21 cellular contexts compared by ENCODE assay signal in the genomic region with DNA sequence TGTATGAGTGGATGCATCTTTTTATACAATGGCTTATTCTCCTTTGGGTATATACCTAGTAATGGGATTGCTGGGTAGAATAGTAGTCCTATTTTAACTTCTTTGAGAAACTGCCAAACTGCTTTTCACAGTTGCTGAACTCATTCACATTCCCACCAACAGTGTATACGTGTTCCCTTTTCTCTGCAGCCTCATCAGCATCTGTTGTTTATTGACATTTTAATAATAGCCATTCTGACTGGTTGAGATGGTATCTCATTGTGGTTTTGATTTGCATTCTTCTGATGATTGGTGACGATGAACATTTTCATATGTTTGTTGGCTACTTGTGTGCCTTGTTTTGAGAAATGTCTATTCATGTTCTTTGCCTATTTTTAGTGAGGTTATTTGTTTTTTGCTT.
DNase-seq lines count a peak whose midpoint lies in the region; ATAC-seq and TF ChIP-seq lines count a peak whose summit lies in the region.
"Had no signal": no experiment of that assay in that cellular context is flagged by ENCODE, and none has a peak within 500 bp of the region (broad histone marks: within the 10 kb centered on the region; RNA-seq: fewer than 3 reads in every experiment).

No MANE protein-coding gene starts in this region.

- H3K9ac ChIP-seq in mesenchymal stem cell (ENCODE audit: low read length): no peak overlapping the region
- H3K9ac ChIP-seq: parathyroid adenoma had no signal

- H2AFZ ChIP-seq in mesenchymal stem cell (ENCODE audit: low read depth, low read length): no peak overlapping the region
- H2AFZ ChIP-seq: hepatocyte, parathyroid adenoma had no signal

- H3K36me3 ChIP-seq in mesenchymal stem cell (ENCODE audit: control insufficient read depth in 1 of 2, insufficient read depth in 2 of 2, low read depth in 1 of 2, low read length in 2 of 2) (no peaks in the 10 kb centered on the region), tibial artery (no peaks in the 10 kb centered on the region)
- H3K36me3 ChIP-seq: stomach had no signal

- no peak overlapping the region for H3K27ac ChIP-seq in mesenchymal stem cell (ENCODE audit: low read length, poor library complexity, severe bottlenecking)
- H3K27ac ChIP-seq in tibial artery: no peak overlapping the region
- H3K27ac ChIP-seq: hepatocyte, parathyroid adenoma, stomach had no signal

- H2BK120ac ChIP-seq in mesenchymal stem cell (ENCODE audit: low read depth, low read length): no peak overlapping the region

- DNase-seq in EH (ENCODE audit: low read depth) (peak; percentile 95), M059J (ENCODE audit: low read depth) (peak; percentile 85), amniotic epithelial cell (ENCODE audit: low read depth) (peak; percentile 2), mesenchymal stem cell (peak; percentile 23), tibial artery (no peak), AG20443 (ENCODE audit: low spot score) (no peak)
- DNase-seq: activated B cell treated with CpG ODN at 0.5 μM for 24 hours; activated CD4-positive, alpha-beta memory T cell treated with anti-CD3 and anti-CD28 coated beads, Interleukin-2, amount 10 ng/mL, durations not matched to agents 7 days and 5 days; activated T-cell treated with anti-CD3 and anti-CD28 coated beads, Interleukin-2, amount 50 U/mL, for 24 hours; COR-L47; islet precursor cell; naive thymus-derived CD4-positive, alpha-beta T cell; NCI-H2029 treated with DMSO at 0.1 percent for 48 hours; NCI-H524 treated with DMSO at 0.1 percent for 48 hours; SHP77 treated with DMSO at 0.1 percent for 48 hours; stomach; T-helper 17 cell had no signal

- no peak overlapping the region for H3K4ac ChIP-seq in mesenchymal stem cell (ENCODE audit: low read depth in 1 of 2, low read length in 2 of 2)

- H3K79me1 ChIP-seq in mesenchymal stem cell (replicated peaks; ENCODE audit: low read length, poor library complexity, severe bottlenecking): no peaks in the 10 kb centered on the region

- TF ChIP-seq CTCF in tibial artery (IDR thresholded peaks at IDR 0.05): no peak

- ATAC-seq in HG03378 (IDR thresholded peaks at IDR 0.05; ENCODE audit: unreplicated experiment) (no peak), HG03439 (IDR thresholded peaks at IDR 0.05; ENCODE audit: unreplicated experiment) (no peak)
- ATAC-seq: naive thymus-derived CD4-positive, alpha-beta T cell; T-helper 17 cell had no signal

- H3K18ac ChIP-seq in mesenchymal stem cell (ENCODE audit: low read depth in 1 of 2, low read length in 2 of 2): no peak overlapping the region

- H3K4me1 ChIP-seq in mesenchymal stem cell (ENCODE audit: control insufficient read depth, insufficient read depth, low read depth, low read length) (no peaks in the 10 kb centered on the region), tibial artery (no peaks in the 10 kb centered on the region)
- H3K4me1 ChIP-seq: parathyroid adenoma, stomach had no signal

- H3K4me2 ChIP-seq in mesenchymal stem cell (ENCODE audit: low read length, poor library complexity, severe bottlenecking): no peak overlapping the region
- H3K4me2 ChIP-seq: hepatocyte had no signal

- H3K27me3 ChIP-seq in mesenchymal stem cell (ENCODE audit: control insufficient read depth in 1 of 2, insufficient read depth in 1 of 2, low read length in 2 of 2): no peaks in the 10 kb centered on the region
- H3K27me3 ChIP-seq in tibial artery: no peaks in the 10 kb centered on the region
- H3K27me3 ChIP-seq: hepatocyte, stomach had no signal

- H4K91ac ChIP-seq in mesenchymal stem cell (ENCODE audit: low read length): no peak overlapping the region

- H3K23ac ChIP-seq in mesenchymal stem cell (ENCODE audit: low read length in 2 of 2): no peak overlapping the region

- H2BK12ac ChIP-seq in mesenchymal stem cell (ENCODE audit: low read length in 2 of 2): no peak overlapping the region

- H4K8ac ChIP-seq in mesenchymal stem cell (ENCODE audit: low read length): no peak overlapping the region

- intact Hi-C loops in tibial artery (cut with DNase I; ENCODE audit: low total_unique reads): no loop called here

- H3K4me3 ChIP-seq in mesenchymal stem cell (ENCODE audit: insufficient read depth in 1 of 2, low read depth in 1 of 2, low read length in 2 of 2) (no peak overlapping the region), tibial artery (no peak overlapping the region)
- H3K4me3 ChIP-seq: hepatocyte, stomach had no signal

- H3K9me3 ChIP-seq in mesenchymal stem cell (ENCODE audit: control insufficient read depth, low read length) (no peaks in the 10 kb centered on the region), tibial artery (no peaks in the 10 kb centered on the region)
- H3K9me3 ChIP-seq: stomach had no signal

- H2AK5ac ChIP-seq in mesenchymal stem cell (ENCODE audit: low read length, severe bottlenecking): no peak overlapping the region

- H2BK15ac ChIP-seq in mesenchymal stem cell (ENCODE audit: low read depth, poor library complexity, severe bottlenecking): no peak overlapping the region

- 15% methylated on average over 1 of the region's 2 CpGs for WGBS in mesenchymal stem cell

- H3K14ac ChIP-seq in mesenchymal stem cell (ENCODE audit: low read length in 2 of 2): no peak overlapping the region

- H2BK5ac ChIP-seq in mesenchymal stem cell (ENCODE audit: low read depth, low read length, poor library complexity, severe bottlenecking): no peak overlapping the region

Comparison
In these comparisons a context has a peak if more than half of its experiments do, and no peak if none do; other contexts are left out.
1. DNase-seq: peak in EH (single experiment), M059J (single experiment), amniotic epithelial cell (single experiment) and mesenchymal stem cell (single experiment); none in tibial artery (0 of 2) and AG20443 (single experiment).